ENCODE assay signal across 8 cellular contexts in genomic region chr2:197255550-197255949, GRCh38. TPM values are rescaled to one million over a fixed set of nuclear protein-coding genes. Genes with fewer than 3 reads are reported as not detected.
DNase-seq lines count a peak whose midpoint lies in the region; ATAC-seq, FAIRE-seq and TF ChIP-seq lines count a peak whose summit lies in the region.

No MANE protein-coding gene starts in this region.

- TF ChIP-seq POLR2A in GM12891 (IDR thresholded peaks at IDR 0.05; ENCODE audit: low read depth, low read length): peak; percentile 98

- intact Hi-C loops in head of caudate nucleus (cut with DNase I) (no loop called here), aorta (cut with DNase I) (loop anchor here in 1 of 2 donors (10.0 kb wide), 1 partner anchor 49 kb away; no protein-coding TSS in a partner anchor)

- no peak overlapping the region for H3K27ac ChIP-seq in aorta (ENCODE audit: low read depth in 1 of 2, low read length in 2 of 2)

- no peaks in the 10 kb centered on the region for H3K27me3 Mint-ChIP-seq in activated T-cell treated with anti-CD3 and anti-CD28 coated beads, Interleukin-2, amount 50 U/mL, for 72 hours (ENCODE audit: low read depth)

- H3K9me3 Mint-ChIP-seq in activated T-cell treated with anti-CD3 and anti-CD28 coated beads, Interleukin-2, amount 50 U/mL, for 72 hours: no peaks in the 10 kb centered on the region

- peaks cover 0 to 2% of the 10 kb centered on the region in 2 donors for H3K36me3 Mint-ChIP-seq in activated T-cell treated with anti-CD3 and anti-CD28 coated beads, Interleukin-2, amount 50 U/mL, for 72 hours (ENCODE audit: insufficient read depth in 2 of 2)

- H3K4me3 ChIP-seq in aorta (ENCODE audit: low read length in 2 of 2): no peak overlapping the region

- DNase-seq in GM12891 (ENCODE audit: insufficient read length, low spot score) (peak; percentile 55), NOMO-1 treated with dmso at 0.1 percent for 144 hours (lab: John Stamatoyannopoulos, UW; ENCODE audit: unreplicated experiment) (peak; percentile 91), head of caudate nucleus (peak; percentile 35 to 83 (median 61)), retina (peak; percentile 40), aorta (peak; percentile 79 to 92), NCI-H128 (lab: John Stamatoyannopoulos, UW; ENCODE audit: unreplicated experiment) (no peak)
- DNase-seq in activated T-cell treated with anti-CD3 and anti-CD28 coated beads, Interleukin-2, amount 50 U/mL, for 72 hours: peak; percentile 87 to 90

- peaks cover 0 to 2% of the 10 kb centered on the region in 2 donors for H3K4me1 ChIP-seq in aorta (ENCODE audit: control insufficient read depth in 1 of 2, insufficient read depth in 2 of 2, low read length in 2 of 2)

- H3K36me3 ChIP-seq in aorta (ENCODE audit: control insufficient read depth in 1 of 2, insufficient read depth in 2 of 2, low read length in 1 of 2): no peaks in the 10 kb centered on the region

- no peaks in the 10 kb centered on the region for H3K27me3 ChIP-seq in aorta (ENCODE audit: control insufficient read depth in 1 of 2, insufficient read depth in 2 of 2, low read length in 1 of 2)

- H3K9me3 ChIP-seq in aorta (ENCODE audit: control insufficient read depth, low read length): no peaks in the 10 kb centered on the region

- peak; percentile 96 for ATAC-seq in HG02642 (IDR thresholded peaks at IDR 0.05; ENCODE audit: poor library complexity, unreplicated experiment)
- peak; percentile 95 to 97 for ATAC-seq in activated T-cell treated with anti-CD3 and anti-CD28 coated beads, Interleukin-2, amount 50 U/mL, for 72 hours (replicated peaks in 1 of 2)
- peak; percentile 88 for ATAC-seq in aorta (ENCODE audit: low FRiP score)

- peak overlapping the region; percentile 87 to 94 for H3K4me3 Mint-ChIP-seq in activated T-cell treated with anti-CD3 and anti-CD28 coated beads, Interleukin-2, amount 50 U/mL, for 72 hours

- WGBS in aorta, 2 donors: 7 to 8% methylated on average over 9 of the region's 9 CpGs

- H3K4me1 Mint-ChIP-seq in activated T-cell treated with anti-CD3 and anti-CD28 coated beads, Interleukin-2, amount 50 U/mL, for 72 hours (ENCODE audit: low read depth): peaks cover 77% of the 10 kb centered on the region

- FAIRE-seq in GM12891 (lab: Jason Lieb, UNC): peak; percentile 97

- H3K27ac Mint-ChIP-seq in activated T-cell treated with anti-CD3 and anti-CD28 coated beads, Interleukin-2, amount 50 U/mL, for 72 hours: peak overlapping the region; percentile 99

TF ChIP-seq in GM12891, 5 proteins besides CTCF, POLR2A, EP300 and RAD21:
- no peak for TF ChIP-seq PAX5 (IDR thresholded peaks at IDR 0.05; ENCODE audit: insufficient read depth, low read length, severe bottlenecking)
- TF ChIP-seq POLR2AphosphoS5 (IDR thresholded peaks at IDR 0.05; ENCODE audit: low read depth, low read length): peak; percentile 98
- TF ChIP-seq POU2F2 (IDR thresholded peaks at IDR 0.05; ENCODE audit: low read depth, low read length): peak; percentile 88; the same call in 1 of the 2 replicates
- TF ChIP-seq SPI1 (IDR thresholded peaks at IDR 0.05; ENCODE audit: low read depth, low read length): peak; percentile 61
- TF ChIP-seq TAF1 (IDR thresholded peaks at IDR 0.05; ENCODE audit: low read depth, low read length): peak; percentile 84

RNA-seq across cellular contexts. Expression of gene ANKRD44, which starts 55.0 kb away (rescaled TPM):
- polyA plus RNA-seq in GM12891 (2012; ENCODE audit: low read depth, missing spikeins): 13.8 TPM
- total RNA-seq in activated T-cell treated with anti-CD3 and anti-CD28 coated beads, Interleukin-2, amount 50 U/mL, for 72 hours: 100 to 1,000 TPM; 114 to 141 TPM
- total RNA-seq in aorta: 10 to 100 TPM; 53.3 to 62.6 TPM
- polyA plus RNA-seq in aorta: 10 to 100 TPM in 1 of 2 donors, 1 to 10 TPM in 1; 4.5 to 14.4 TPM
